1 cellular context compared by ENCODE assay signal in the genomic region with DNA sequence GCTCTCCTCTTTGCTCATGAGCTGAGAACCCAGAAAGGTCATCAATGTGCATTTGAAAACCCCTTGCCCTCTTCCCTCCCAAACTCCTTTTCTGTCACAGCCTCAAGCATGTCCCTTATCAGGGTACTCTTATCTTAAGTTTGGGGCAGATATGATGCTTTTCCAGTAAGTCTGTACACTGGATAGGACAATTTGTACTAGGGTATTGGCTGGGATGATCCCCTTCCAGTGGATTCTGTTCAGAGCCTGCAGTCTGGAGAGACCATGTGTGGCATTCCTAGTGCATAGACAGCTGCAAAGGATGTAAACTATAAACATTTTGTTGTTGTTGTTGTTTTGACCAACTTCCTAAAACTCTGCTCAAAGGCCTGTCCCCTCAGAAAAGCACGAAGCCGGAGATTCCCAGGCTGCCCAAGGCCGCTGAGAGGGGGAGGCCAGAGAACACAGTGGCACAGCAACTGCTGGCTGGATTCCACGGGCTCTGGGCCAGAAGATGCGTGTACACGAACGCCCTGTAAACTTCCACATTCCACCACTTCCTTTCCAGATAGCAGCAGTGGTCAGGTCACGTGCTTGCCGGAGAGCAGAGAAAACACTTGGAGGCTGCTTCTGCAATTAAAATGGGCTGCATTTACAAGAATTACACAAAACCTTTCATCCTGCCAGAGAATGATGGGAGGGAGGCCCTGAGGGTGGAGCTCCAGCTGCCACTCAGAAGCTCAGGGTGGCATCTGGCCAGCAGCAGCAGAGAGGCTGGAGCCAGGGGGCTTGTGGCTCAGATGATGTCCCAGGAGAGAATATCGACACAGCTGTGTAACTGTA.
TF ChIP-seq lines count a peak whose summit lies in the region.

No MANE protein-coding gene starts in this region.

TF ChIP-seq in HepG2, 621 proteins besides CTCF, POLR2A, EP300 and RAD21 (continued from another document and continues in another):
- no peak for TF ChIP-seq ZNF280B (CRISPR knock-in tag; IDR thresholded peaks at IDR 0.05; ENCODE audit: borderline replicate concordance)
- peak; percentile 73 for TF ChIP-seq TEAD3 (CRISPR knock-in tag; optimal IDR thresholded peaks at IDR 0.05; ENCODE audit: borderline replicate concordance)
- no peak for TF ChIP-seq THRA (CRISPR knock-in tag; IDR thresholded peaks at IDR 0.05; ENCODE audit: borderline replicate concordance)
- no peak for TF ChIP-seq ZBTB38 (CRISPR knock-in tag; IDR thresholded peaks at IDR 0.05)
- no peak for TF ChIP-seq TCF7L2 (IDR thresholded peaks at IDR 0.05; ENCODE audit: low read depth, low read length)
- no peak for TF ChIP-seq ZNF605 (CRISPR knock-in tag; IDR thresholded peaks at IDR 0.05)
- TF ChIP-seq FIP1L1 (IDR thresholded peaks at IDR 0.05; ENCODE audit: borderline replicate concordance, insufficient read depth, low read depth, low read length), result no peak
- TF ChIP-seq, protein P1, sequence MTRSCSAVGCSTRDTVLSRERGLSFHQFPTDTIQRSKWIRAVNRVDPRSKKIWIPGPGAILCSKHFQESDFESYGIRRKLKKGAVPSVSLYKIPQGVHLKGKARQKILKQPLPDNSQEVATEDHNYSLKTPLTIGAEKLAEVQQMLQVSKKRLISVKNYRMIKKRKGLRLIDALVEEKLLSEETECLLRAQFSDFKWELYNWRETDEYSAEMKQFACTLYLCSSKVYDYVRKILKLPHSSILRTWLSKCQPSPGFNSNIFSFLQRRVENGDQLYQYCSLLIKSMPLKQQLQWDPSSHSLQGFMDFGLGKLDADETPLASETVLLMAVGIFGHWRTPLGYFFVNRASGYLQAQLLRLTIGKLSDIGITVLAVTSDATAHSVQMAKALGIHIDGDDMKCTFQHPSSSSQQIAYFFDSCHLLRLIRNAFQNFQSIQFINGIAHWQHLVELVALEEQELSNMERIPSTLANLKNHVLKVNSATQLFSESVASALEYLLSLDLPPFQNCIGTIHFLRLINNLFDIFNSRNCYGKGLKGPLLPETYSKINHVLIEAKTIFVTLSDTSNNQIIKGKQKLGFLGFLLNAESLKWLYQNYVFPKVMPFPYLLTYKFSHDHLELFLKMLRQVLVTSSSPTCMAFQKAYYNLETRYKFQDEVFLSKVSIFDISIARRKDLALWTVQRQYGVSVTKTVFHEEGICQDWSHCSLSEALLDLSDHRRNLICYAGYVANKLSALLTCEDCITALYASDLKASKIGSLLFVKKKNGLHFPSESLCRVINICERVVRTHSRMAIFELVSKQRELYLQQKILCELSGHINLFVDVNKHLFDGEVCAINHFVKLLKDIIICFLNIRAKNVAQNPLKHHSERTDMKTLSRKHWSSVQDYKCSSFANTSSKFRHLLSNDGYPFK (CRISPR knock-in tag; IDR thresholded peaks at IDR 0.05; ENCODE audit: borderline replicate concordance), result no peak
- TF ChIP-seq HNRNPUL1 (IDR thresholded peaks at IDR 0.05; ENCODE audit: low read depth, low read length), result no peak
- no peak for TF ChIP-seq KAT2B (IDR thresholded peaks at IDR 0.05; ENCODE audit: borderline replicate concordance, low read depth, low read length)
- TF ChIP-seq, protein P2, sequence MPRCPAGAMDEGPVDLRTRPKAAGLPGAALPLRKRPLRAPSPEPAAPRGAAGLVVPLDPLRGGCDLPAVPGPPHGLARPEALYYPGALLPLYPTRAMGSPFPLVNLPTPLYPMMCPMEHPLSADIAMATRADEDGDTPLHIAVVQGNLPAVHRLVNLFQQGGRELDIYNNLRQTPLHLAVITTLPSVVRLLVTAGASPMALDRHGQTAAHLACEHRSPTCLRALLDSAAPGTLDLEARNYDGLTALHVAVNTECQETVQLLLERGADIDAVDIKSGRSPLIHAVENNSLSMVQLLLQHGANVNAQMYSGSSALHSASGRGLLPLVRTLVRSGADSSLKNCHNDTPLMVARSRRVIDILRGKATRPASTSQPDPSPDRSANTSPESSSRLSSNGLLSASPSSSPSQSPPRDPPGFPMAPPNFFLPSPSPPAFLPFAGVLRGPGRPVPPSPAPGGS (CRISPR knock-in tag; IDR thresholded peaks at IDR 0.05), result no peak
- TF ChIP-seq IKZF1 (IDR thresholded peaks at IDR 0.05), result no peak
- TF ChIP-seq KDM5B (CRISPR knock-in tag; IDR thresholded peaks at IDR 0.05; ENCODE audit: borderline replicate concordance), result no peak
- peak; percentile 49 for TF ChIP-seq PBX2 (CRISPR knock-in tag; IDR thresholded peaks at IDR 0.05)
- no peak for TF ChIP-seq NFKBIZ (CRISPR knock-in tag; IDR thresholded peaks at IDR 0.05)
- TF ChIP-seq ZNF619 (CRISPR knock-in tag; IDR thresholded peaks at IDR 0.05), result no peak
- no peak for TF ChIP-seq ARNT2 (CRISPR knock-in tag; IDR thresholded peaks at IDR 0.05; ENCODE audit: low read depth)
- no peak for TF ChIP-seq ZNF264 (CRISPR knock-in tag; IDR thresholded peaks at IDR 0.05)
- TF ChIP-seq BRCA1 (CRISPR knock-in tag; IDR thresholded peaks at IDR 0.05), result no peak
- TF ChIP-seq, protein P3, sequence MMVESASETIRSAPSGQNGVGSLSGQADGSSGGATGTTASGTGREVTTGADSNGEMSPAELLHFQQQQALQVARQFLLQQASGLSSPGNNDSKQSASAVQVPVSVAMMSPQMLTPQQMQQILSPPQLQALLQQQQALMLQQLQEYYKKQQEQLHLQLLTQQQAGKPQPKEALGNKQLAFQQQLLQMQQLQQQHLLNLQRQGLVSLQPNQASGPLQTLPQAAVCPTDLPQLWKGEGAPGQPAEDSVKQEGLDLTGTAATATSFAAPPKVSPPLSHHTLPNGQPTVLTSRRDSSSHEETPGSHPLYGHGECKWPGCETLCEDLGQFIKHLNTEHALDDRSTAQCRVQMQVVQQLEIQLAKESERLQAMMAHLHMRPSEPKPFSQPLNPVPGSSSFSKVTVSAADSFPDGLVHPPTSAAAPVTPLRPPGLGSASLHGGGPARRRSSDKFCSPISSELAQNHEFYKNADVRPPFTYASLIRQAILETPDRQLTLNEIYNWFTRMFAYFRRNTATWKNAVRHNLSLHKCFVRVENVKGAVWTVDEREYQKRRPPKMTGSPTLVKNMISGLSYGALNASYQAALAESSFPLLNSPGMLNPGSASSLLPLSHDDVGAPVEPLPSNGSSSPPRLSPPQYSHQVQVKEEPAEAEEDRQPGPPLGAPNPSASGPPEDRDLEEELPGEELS (CRISPR knock-in tag; IDR thresholded peaks at IDR 0.05), result 0 out of 2 replicates have a peak, but pooled peaks have one; percentile 29
- TF ChIP-seq, protein P4, sequence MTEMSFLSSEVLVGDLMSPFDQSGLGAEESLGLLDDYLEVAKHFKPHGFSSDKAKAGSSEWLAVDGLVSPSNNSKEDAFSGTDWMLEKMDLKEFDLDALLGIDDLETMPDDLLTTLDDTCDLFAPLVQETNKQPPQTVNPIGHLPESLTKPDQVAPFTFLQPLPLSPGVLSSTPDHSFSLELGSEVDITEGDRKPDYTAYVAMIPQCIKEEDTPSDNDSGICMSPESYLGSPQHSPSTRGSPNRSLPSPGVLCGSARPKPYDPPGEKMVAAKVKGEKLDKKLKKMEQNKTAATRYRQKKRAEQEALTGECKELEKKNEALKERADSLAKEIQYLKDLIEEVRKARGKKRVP (CRISPR knock-in tag; IDR thresholded peaks at IDR 0.05), result no peak
- TF ChIP-seq, protein P5, sequence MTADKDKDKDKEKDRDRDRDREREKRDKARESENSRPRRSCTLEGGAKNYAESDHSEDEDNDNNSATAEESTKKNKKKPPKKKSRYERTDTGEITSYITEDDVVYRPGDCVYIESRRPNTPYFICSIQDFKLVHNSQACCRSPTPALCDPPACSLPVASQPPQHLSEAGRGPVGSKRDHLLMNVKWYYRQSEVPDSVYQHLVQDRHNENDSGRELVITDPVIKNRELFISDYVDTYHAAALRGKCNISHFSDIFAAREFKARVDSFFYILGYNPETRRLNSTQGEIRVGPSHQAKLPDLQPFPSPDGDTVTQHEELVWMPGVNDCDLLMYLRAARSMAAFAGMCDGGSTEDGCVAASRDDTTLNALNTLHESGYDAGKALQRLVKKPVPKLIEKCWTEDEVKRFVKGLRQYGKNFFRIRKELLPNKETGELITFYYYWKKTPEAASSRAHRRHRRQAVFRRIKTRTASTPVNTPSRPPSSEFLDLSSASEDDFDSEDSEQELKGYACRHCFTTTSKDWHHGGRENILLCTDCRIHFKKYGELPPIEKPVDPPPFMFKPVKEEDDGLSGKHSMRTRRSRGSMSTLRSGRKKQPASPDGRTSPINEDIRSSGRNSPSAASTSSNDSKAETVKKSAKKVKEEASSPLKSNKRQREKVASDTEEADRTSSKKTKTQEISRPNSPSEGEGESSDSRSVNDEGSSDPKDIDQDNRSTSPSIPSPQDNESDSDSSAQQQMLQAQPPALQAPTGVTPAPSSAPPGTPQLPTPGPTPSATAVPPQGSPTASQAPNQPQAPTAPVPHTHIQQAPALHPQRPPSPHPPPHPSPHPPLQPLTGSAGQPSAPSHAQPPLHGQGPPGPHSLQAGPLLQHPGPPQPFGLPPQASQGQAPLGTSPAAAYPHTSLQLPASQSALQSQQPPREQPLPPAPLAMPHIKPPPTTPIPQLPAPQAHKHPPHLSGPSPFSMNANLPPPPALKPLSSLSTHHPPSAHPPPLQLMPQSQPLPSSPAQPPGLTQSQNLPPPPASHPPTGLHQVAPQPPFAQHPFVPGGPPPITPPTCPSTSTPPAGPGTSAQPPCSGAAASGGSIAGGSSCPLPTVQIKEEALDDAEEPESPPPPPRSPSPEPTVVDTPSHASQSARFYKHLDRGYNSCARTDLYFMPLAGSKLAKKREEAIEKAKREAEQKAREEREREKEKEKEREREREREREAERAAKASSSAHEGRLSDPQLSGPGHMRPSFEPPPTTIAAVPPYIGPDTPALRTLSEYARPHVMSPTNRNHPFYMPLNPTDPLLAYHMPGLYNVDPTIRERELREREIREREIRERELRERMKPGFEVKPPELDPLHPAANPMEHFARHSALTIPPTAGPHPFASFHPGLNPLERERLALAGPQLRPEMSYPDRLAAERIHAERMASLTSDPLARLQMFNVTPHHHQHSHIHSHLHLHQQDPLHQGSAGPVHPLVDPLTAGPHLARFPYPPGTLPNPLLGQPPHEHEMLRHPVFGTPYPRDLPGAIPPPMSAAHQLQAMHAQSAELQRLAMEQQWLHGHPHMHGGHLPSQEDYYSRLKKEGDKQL (CRISPR knock-in tag; IDR thresholded peaks at IDR 0.05; ENCODE audit: low read depth), result no peak
- TF ChIP-seq MATR3 (CRISPR knock-in tag; IDR thresholded peaks at IDR 0.05), result no peak
- no peak for TF ChIP-seq RARG (CRISPR knock-in tag; IDR thresholded peaks at IDR 0.05; ENCODE audit: low read depth)
- no peak for TF ChIP-seq ZNF292 (CRISPR knock-in tag; IDR thresholded peaks at IDR 0.05; ENCODE audit: borderline replicate concordance, low read depth)
- no peak for TF ChIP-seq PHB2 (IDR thresholded peaks at IDR 0.05; ENCODE audit: partially characterized antibody)
- no peak for TF ChIP-seq ZNF33B (CRISPR knock-in tag; IDR thresholded peaks at IDR 0.05)
- no peak for TF ChIP-seq SIN3A (IDR thresholded peaks at IDR 0.05; ENCODE audit: borderline replicate concordance, low read depth, low read length)
- no peak for TF ChIP-seq ZNF232 (CRISPR knock-in tag; IDR thresholded peaks at IDR 0.05; ENCODE audit: borderline replicate concordance)
- TF ChIP-seq, protein P6, sequence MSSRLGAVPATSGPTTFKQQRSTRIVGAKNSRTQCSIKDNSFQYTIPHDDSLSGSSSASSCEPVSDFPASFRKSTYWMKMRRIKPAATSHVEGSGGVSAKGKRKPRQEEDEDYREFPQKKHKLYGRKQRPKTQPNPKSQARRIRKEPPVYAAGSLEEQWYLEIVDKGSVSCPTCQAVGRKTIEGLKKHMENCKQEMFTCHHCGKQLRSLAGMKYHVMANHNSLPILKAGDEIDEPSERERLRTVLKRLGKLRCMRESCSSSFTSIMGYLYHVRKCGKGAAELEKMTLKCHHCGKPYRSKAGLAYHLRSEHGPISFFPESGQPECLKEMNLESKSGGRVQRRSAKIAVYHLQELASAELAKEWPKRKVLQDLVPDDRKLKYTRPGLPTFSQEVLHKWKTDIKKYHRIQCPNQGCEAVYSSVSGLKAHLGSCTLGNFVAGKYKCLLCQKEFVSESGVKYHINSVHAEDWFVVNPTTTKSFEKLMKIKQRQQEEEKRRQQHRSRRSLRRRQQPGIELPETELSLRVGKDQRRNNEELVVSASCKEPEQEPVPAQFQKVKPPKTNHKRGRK (CRISPR knock-in tag; IDR thresholded peaks at IDR 0.05), result no peak
- TF ChIP-seq HOXA7 (CRISPR knock-in tag; IDR thresholded peaks at IDR 0.05), result no peak
- no peak for TF ChIP-seq FOSL1 (CRISPR knock-in tag; IDR thresholded peaks at IDR 0.05; ENCODE audit: borderline replicate concordance)
- TF ChIP-seq RARA (CRISPR knock-in tag; IDR thresholded peaks at IDR 0.05), result no peak
- TF ChIP-seq, protein P7, sequence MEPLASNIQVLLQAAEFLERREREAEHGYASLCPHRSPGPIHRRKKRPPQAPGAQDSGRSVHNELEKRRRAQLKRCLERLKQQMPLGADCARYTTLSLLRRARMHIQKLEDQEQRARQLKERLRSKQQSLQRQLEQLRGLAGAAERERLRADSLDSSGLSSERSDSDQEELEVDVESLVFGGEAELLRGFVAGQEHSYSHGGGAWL (CRISPR knock-in tag; IDR thresholded peaks at IDR 0.05), result no peak
- no peak for TF ChIP-seq ZNF546 (CRISPR knock-in tag; conservative IDR thresholded peaks at IDR 0.05)
- no peak for TF ChIP-seq MEF2D (CRISPR knock-in tag; IDR thresholded peaks at IDR 0.05)
- 0 out of 2 replicates have a peak, but pooled peaks have one; percentile 33 for TF ChIP-seq ERF (CRISPR knock-in tag; IDR thresholded peaks at IDR 0.05)
- TF ChIP-seq SPEN (CRISPR knock-in tag; IDR thresholded peaks at IDR 0.05; ENCODE audit: low read depth), result no peak
- no peak for TF ChIP-seq FOXK2 (IDR thresholded peaks at IDR 0.05)
- no peak for TF ChIP-seq SAFB2 (CRISPR knock-in tag; IDR thresholded peaks at IDR 0.05; ENCODE audit: borderline replicate concordance, low read depth)
